ENCODE assay signal across 30 cellular contexts in the genomic region with DNA sequence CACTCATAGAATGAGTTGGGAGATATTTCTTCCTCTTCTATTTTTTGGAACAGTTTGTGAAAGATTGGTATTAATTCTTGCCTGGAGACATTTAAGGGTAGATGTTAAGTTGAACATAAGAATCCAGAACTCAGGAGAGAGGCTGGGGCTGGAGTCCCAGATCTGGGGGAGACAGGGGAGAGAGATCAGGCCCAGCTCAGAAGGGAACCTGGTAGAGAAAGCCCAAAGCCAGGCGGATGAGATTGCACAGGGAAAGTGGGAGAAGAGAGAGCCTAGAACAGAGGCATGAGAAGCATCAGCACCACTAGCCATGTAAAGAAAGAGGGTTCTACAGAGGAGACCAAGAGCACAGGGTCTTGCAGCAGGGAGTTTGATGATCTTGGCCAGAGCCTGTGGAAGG.
"Had no signal": no experiment of that assay in that cellular context is flagged by ENCODE, and none has a peak within 500 bp of the region (broad histone marks: within the 10 kb centered on the region; RNA-seq: fewer than 3 reads in every experiment).

No MANE protein-coding gene starts in this region.

- H3K4me3 Mint-ChIP-seq: mesothelial cell of epicardium; natural killer cell; nephron progenitor cell; neural progenitor cell; stimulated activated naive CD8-positive, alpha-beta T cell treated with anti-CD3 and anti-CD28 coated beads, Interleukin-15, Interleukin-2, amounts not matched to agents 100 ng/mL and 50 ng/mL, for 24 hours had no signal

- ATAC-seq: left colon, left lung, lower lobe of right lung, natural killer cell, right cardiac atrium, sciatic nerve had no signal

- H3K27ac ChIP-seq: left lung, lower lobe of right lung, neural progenitor cell, neutrophil, parathyroid adenoma, skin epidermis, suprapubic skin, thoracic aorta, tibial artery, vagina had no signal

- H3K27ac Mint-ChIP-seq: mesothelial cell of epicardium; natural killer cell; nephron progenitor cell; neural progenitor cell; progenitor cell of endocrine pancreas; stimulated activated naive CD8-positive, alpha-beta T cell treated with anti-CD3 and anti-CD28 coated beads, Interleukin-15, Interleukin-2, amounts not matched to agents 100 ng/mL and 50 ng/mL, for 24 hours had no signal

- H3K27me3 ChIP-seq: left lung, vagina had no signal

- H3K4me1 ChIP-seq: left lung, lower lobe of right lung, parathyroid adenoma, suprapubic skin, tibial artery, vagina had no signal

- H3K9me3 ChIP-seq: neutrophil, suprapubic skin, vagina had no signal

- H3K36me3 Mint-ChIP-seq: mesothelial cell of epicardium, neural progenitor cell had no signal

- H3K36me3 ChIP-seq: left lung, lower lobe of right lung, neural progenitor cell, neutrophil, suprapubic skin, thoracic aorta, tibial artery, vagina had no signal

- H3K4me1 Mint-ChIP-seq: mesothelial cell of epicardium, natural killer cell, nephron progenitor cell, neural progenitor cell had no signal

- H3K4me3 ChIP-seq: left lung, lower lobe of right lung, neural progenitor cell, skin epidermis, suprapubic skin, thoracic aorta, tibial artery, vagina had no signal

- DNase-seq: hippocampal formation; kidney glomerular epithelial cell; left colon; left lung; lower lobe of right lung; mammary epithelial cell; mesenchymal stem cell; naive B cell; natural killer cell; nephron progenitor cell; occipital lobe; right cardiac atrium; stimulated activated CD4-positive, alpha-beta T cell treated with anti-CD3 and anti-CD28 coated beads, Interleukin-12 subunit alpha, Interleukin-12 subunit beta, amount 100 ng/mL, for 4 hours; stimulated activated CD4-positive, alpha-beta T cell treated with anti-CD3 and anti-CD28 coated beads, Interleukin-15, amount 100 ng/mL, for 24 hours; stimulated activated CD4-positive, alpha-beta T cell treated with anti-CD3 and anti-CD28 coated beads, Interleukin-2, amount 100 ng/mL, for 24 hours; stimulated activated CD4-positive, alpha-beta T cell treated with anti-CD3 and anti-CD28 coated beads, Interleukin-4, amount 100 ng/mL, for 1 hour; stimulated activated naive CD4-positive, alpha-beta T cell; tibial artery; trophoblast cell had no signal
